ENCODE assay signal across 12 cellular contexts in the genomic region with DNA sequence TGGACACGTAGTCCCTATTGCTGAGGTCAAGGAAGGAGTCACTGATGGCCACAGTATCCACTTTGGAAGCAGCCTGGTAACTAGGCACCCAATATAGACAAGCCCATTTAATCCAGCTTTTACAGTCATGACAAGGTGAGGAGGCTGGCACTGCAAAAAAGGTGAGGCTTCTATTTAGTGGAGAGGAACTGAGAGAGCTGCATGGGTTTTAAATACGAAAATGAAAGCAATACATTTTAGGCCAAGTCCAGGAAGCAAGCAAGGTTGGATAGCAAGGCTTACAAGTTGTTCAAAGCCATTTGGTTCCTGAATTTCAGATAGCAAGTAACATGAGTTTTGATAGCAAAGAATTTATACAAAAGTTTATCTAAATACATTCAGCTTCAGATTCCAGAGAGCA.
DNase-seq lines count a peak whose midpoint lies in the region; ATAC-seq and TF ChIP-seq lines count a peak whose summit lies in the region.
"Had no signal": no experiment of that assay in that cellular context is flagged by ENCODE, and none has a peak within 500 bp of the region (broad histone marks: within the 10 kb centered on the region; RNA-seq: fewer than 3 reads in every experiment).

No MANE protein-coding gene starts in this region.

- ATAC-seq in activated naive CD8-positive, alpha-beta T cell treated with anti-CD3 and anti-CD28 coated beads, Interleukin-2, amount 10 ng/mL, durations not matched to agents 7 days and 5 days (ENCODE audit: low read depth) = peak; percentile 33
- peak; percentile 97 for ATAC-seq in HG02623 (IDR thresholded peaks at IDR 0.05; ENCODE audit: unreplicated experiment)
- ATAC-seq in HG03457 (IDR thresholded peaks at IDR 0.05; ENCODE audit: unreplicated experiment) = peak; percentile 93
- ATAC-seq: right lobe of liver had no signal

- CTCF ChIA-PET in OCI-LY7 (lab: Charles Lee; ENCODE audit: unreplicated experiment) = no interaction called here

- peak overlapping the region; percentile 34 for H3K27ac Mint-ChIP-seq in activated naive CD8-positive, alpha-beta T cell treated with anti-CD3 and anti-CD28 coated beads, Interleukin-2, amount 10 ng/mL, durations not matched to agents 7 days and 5 days
- no peak overlapping the region for H3K27ac Mint-ChIP-seq in activated naive CD8-positive, alpha-beta T cell treated with anti-CD3 and anti-CD28 coated beads for 36 hours

- no peak overlapping the region for H3K27ac ChIP-seq in effector memory CD4-positive, alpha-beta T cell (ENCODE audit: insufficient read depth, low read length, poor library complexity, severe bottlenecking)
- H3K27ac ChIP-seq in OCI-LY7 (ENCODE audit: low read depth, low read length, poor library complexity, severe bottlenecking) = no peak overlapping the region
- H3K27ac ChIP-seq: right lobe of liver had no signal

- no TSS peak for BruUV-seq in OCI-LY7 (replicated peaks; lab: Mats Ljungman, UMichigan)

- H3K79me2 ChIP-seq in OCI-LY7 (ENCODE audit: insufficient read depth, low read depth, low read length) = no peaks in the 10 kb centered on the region

- no peaks in the 10 kb centered on the region for H4K20me1 ChIP-seq in OCI-LY7 (ENCODE audit: insufficient read depth, low read length)

- H3K9me3 Mint-ChIP-seq in activated naive CD8-positive, alpha-beta T cell treated with anti-CD3 and anti-CD28 coated beads, Interleukin-2, amount 10 ng/mL, durations not matched to agents 7 days and 5 days = no peaks in the 10 kb centered on the region
- H3K9me3 Mint-ChIP-seq in activated naive CD8-positive, alpha-beta T cell treated with anti-CD3 and anti-CD28 coated beads for 36 hours = no peaks in the 10 kb centered on the region
- H3K9me3 Mint-ChIP-seq: central memory CD8-positive, alpha-beta T cell had no signal

- no peak overlapping the region for H2AFZ ChIP-seq in OCI-LY7 (ENCODE audit: low read length)

- intact Hi-C loops in OCI-LY7 (cut with micrococcal nuclease; ENCODE audit: unreplicated experiment) = no loop called here

- no peaks in the 10 kb centered on the region for H3K9me3 ChIP-seq in effector memory CD4-positive, alpha-beta T cell (ENCODE audit: control insufficient read depth, low read length)
- no peaks in the 10 kb centered on the region for H3K9me3 ChIP-seq in OCI-LY7 (ENCODE audit: low read length)
- H3K9me3 ChIP-seq: right lobe of liver had no signal

- peaks cover 2% of the 10 kb centered on the region for H3K36me3 Mint-ChIP-seq in activated naive CD8-positive, alpha-beta T cell treated with anti-CD3 and anti-CD28 coated beads, Interleukin-2, amount 10 ng/mL, durations not matched to agents 7 days and 5 days
- no peaks in the 10 kb centered on the region for H3K36me3 Mint-ChIP-seq in activated naive CD8-positive, alpha-beta T cell treated with anti-CD3 and anti-CD28 coated beads for 36 hours

- H3K4me3 Mint-ChIP-seq in activated naive CD8-positive, alpha-beta T cell treated with anti-CD3 and anti-CD28 coated beads, Interleukin-2, amount 10 ng/mL, durations not matched to agents 7 days and 5 days = no peak overlapping the region
- H3K4me3 Mint-ChIP-seq in activated naive CD8-positive, alpha-beta T cell treated with anti-CD3 and anti-CD28 coated beads for 36 hours = no peak overlapping the region
- H3K4me3 Mint-ChIP-seq: central memory CD8-positive, alpha-beta T cell had no signal

- H3K4me3 ChIP-seq in effector memory CD4-positive, alpha-beta T cell (ENCODE audit: insufficient read depth, low read depth, low read length, poor library complexity, severe bottlenecking) = no peak overlapping the region
- no peak overlapping the region for H3K4me3 ChIP-seq in OCI-LY7 (ENCODE audit: low read depth, low read length, poor library complexity, severe bottlenecking)
- H3K4me3 ChIP-seq: right lobe of liver had no signal

- H3K36me3 ChIP-seq in effector memory CD4-positive, alpha-beta T cell (ENCODE audit: control insufficient read depth, insufficient read depth, low read length) = no peaks in the 10 kb centered on the region
- H3K36me3 ChIP-seq in OCI-LY7 (ENCODE audit: insufficient read depth, low read length) = no peaks in the 10 kb centered on the region
- H3K36me3 ChIP-seq: right lobe of liver had no signal

- H3K27me3 Mint-ChIP-seq in activated naive CD8-positive, alpha-beta T cell treated with anti-CD3 and anti-CD28 coated beads, Interleukin-2, amount 10 ng/mL, durations not matched to agents 7 days and 5 days = peaks cover 10% of the 10 kb centered on the region
- H3K27me3 Mint-ChIP-seq in activated naive CD8-positive, alpha-beta T cell treated with anti-CD3 and anti-CD28 coated beads for 36 hours = peaks cover 10% of the 10 kb centered on the region
- H3K27me3 Mint-ChIP-seq: central memory CD8-positive, alpha-beta T cell had no signal

- no peaks in the 10 kb centered on the region for H3K27me3 ChIP-seq in effector memory CD4-positive, alpha-beta T cell (replicated peaks; ENCODE audit: control insufficient read depth, insufficient read depth, low read length, poor library complexity, severe bottlenecking)
- H3K27me3 ChIP-seq: right lobe of liver had no signal

- no peak overlapping the region for H3K4me2 ChIP-seq in OCI-LY7 (ENCODE audit: low read length)

- DNase-seq in activated naive CD8-positive, alpha-beta T cell treated with anti-CD3 and anti-CD28 coated beads, Interleukin-2, amount 10 ng/mL, durations not matched to agents 7 days and 5 days = no peak
- no peak for DNase-seq in activated naive CD8-positive, alpha-beta T cell treated with anti-CD3 and anti-CD28 coated beads for 36 hours
- DNase-seq in effector memory CD4-positive, alpha-beta T cell = no peak
- DNase-seq in cortex of kidney (lab: John Stamatoyannopoulos, UW) = no peak
- DNase-seq in OCI-LY7 (ENCODE audit: low spot score) = no peak
- DNase-seq in mesenteric fat pad (ENCODE audit: low spot score) = no peak
- DNase-seq: foreskin fibroblast, NCI-H2227 treated with DMSO at 0.1 percent for 48 hours, right lobe of liver had no signal

- TF ChIP-seq CTCF in OCI-LY7 (conservative IDR thresholded peaks at IDR 0.05; ENCODE audit: low read length) = no peak

- peaks cover 7% of the 10 kb centered on the region for H3K4me1 Mint-ChIP-seq in activated naive CD8-positive, alpha-beta T cell treated with anti-CD3 and anti-CD28 coated beads, Interleukin-2, amount 10 ng/mL, durations not matched to agents 7 days and 5 days
- no peaks in the 10 kb centered on the region for H3K4me1 Mint-ChIP-seq in activated naive CD8-positive, alpha-beta T cell treated with anti-CD3 and anti-CD28 coated beads for 36 hours
- H3K4me1 Mint-ChIP-seq: central memory CD8-positive, alpha-beta T cell had no signal

- H3K4me1 ChIP-seq in effector memory CD4-positive, alpha-beta T cell (ENCODE audit: control insufficient read depth, insufficient read depth, low read length, poor library complexity, severe bottlenecking) = no peaks in the 10 kb centered on the region
- H3K4me1 ChIP-seq in OCI-LY7 (ENCODE audit: insufficient read depth, low read length, poor library complexity, severe bottlenecking) = no peaks in the 10 kb centered on the region
- H3K4me1 ChIP-seq: right lobe of liver had no signal

- H3K9me2 ChIP-seq in OCI-LY7 (ENCODE audit: insufficient read depth, low read length) = no peaks in the 10 kb centered on the region

- POLR2A ChIA-PET in activated naive CD8-positive, alpha-beta T cell treated with anti-CD3 and anti-CD28 coated beads, Interleukin-2, amount 10 ng/mL, durations not matched to agents 7 days and 5 days (lab: Charles Lee) = no interaction called here
- POLR2A ChIA-PET in OCI-LY7 (lab: Charles Lee) = no interaction called here

Comparison
In these comparisons a context has a peak if more than half of its experiments do, and no peak if none do; other contexts are left out.
1. ATAC-seq: peak in every context shown above with its lines; median percentile 97 in HG02623; 93 in HG03457; 33 in activated naive CD8-positive, alpha-beta T cell treated with anti-CD3 and anti-CD28 coated beads, Interleukin-2, amount 10 ng/mL, durations not matched to agents 7 days and 5 days.